Comparison of ENCODE assay signal across 1 cellular context in genomic region chr3:194486540-194487288, GRCh38.
TF ChIP-seq lines count a peak whose summit lies in the region.

Gene ATP13A3, minus strand, starts transcription at chr3:194487002. Its CDS starts 24,812 bp downstream, at chr3:194462190.

TF ChIP-seq in HepG2, 621 proteins besides CTCF, POLR2A, EP300 and RAD21 (continued from another document and continues in another):
- no peak for TF ChIP-seq HNF1A (IDR thresholded peaks at IDR 0.05; ENCODE audit: low read depth)
- TF ChIP-seq HNF1A (CRISPR knock-in tag; IDR thresholded peaks at IDR 0.05; ENCODE audit: borderline replicate concordance): 0 out of 2 replicates have a peak, but pooled peaks have one; percentile 45
- TF ChIP-seq HOXA9 (CRISPR knock-in tag; IDR thresholded peaks at IDR 0.05; ENCODE audit: borderline replicate concordance): peak; percentile 31; the same call in 1 of the 2 replicates
- TF ChIP-seq REXO4 (CRISPR knock-in tag; IDR thresholded peaks at IDR 0.05; ENCODE audit: borderline replicate concordance): no peak
- TF ChIP-seq ZNF580 (CRISPR knock-in tag; IDR thresholded peaks at IDR 0.05; ENCODE audit: borderline replicate concordance, low read depth): no peak; the same call in 1 of the 2 replicates
- TF ChIP-seq IRF1 (CRISPR knock-in tag; IDR thresholded peaks at IDR 0.05; ENCODE audit: low read depth): no peak
- TF ChIP-seq PRDM15 (CRISPR knock-in tag; IDR thresholded peaks at IDR 0.05): no peak
- TF ChIP-seq HMGXB3 (CRISPR knock-in tag; IDR thresholded peaks at IDR 0.05; ENCODE audit: borderline replicate concordance): no peak
- TF ChIP-seq CCDC6 (CRISPR knock-in tag; IDR thresholded peaks at IDR 0.05): no peak
- TF ChIP-seq NR3C1 (CRISPR knock-in tag; IDR thresholded peaks at IDR 0.05): no peak
- no peak for TF ChIP-seq TEAD2 (CRISPR knock-in tag; IDR thresholded peaks at IDR 0.05)
- TF ChIP-seq SRSF1 (optimal IDR thresholded peaks at IDR 0.05; ENCODE audit: low read depth, low read length): no peak
- TF ChIP-seq MED13 (CRISPR knock-in tag; IDR thresholded peaks at IDR 0.05): no peak
- no peak for TF ChIP-seq HCFC1 (IDR thresholded peaks at IDR 0.05; ENCODE audit: low read depth, low read length)
- no peak for TF ChIP-seq ZNF713 (CRISPR knock-in tag; IDR thresholded peaks at IDR 0.05)
- no peak for TF ChIP-seq MTF1 (CRISPR knock-in tag; IDR thresholded peaks at IDR 0.05)
- TF ChIP-seq ZNF317 (CRISPR knock-in tag; IDR thresholded peaks at IDR 0.05): no peak
- no peak for TF ChIP-seq SATB2 (CRISPR knock-in tag; IDR thresholded peaks at IDR 0.05)
- TF ChIP-seq NFE2 (CRISPR knock-in tag; IDR thresholded peaks at IDR 0.05): no peak
- TF ChIP-seq THAP7 (CRISPR knock-in tag; IDR thresholded peaks at IDR 0.05): no peak
- TF ChIP-seq ZUFSP (CRISPR knock-in tag; IDR thresholded peaks at IDR 0.05; ENCODE audit: borderline replicate concordance): no peak
- TF ChIP-seq HNRNPUL1 (IDR thresholded peaks at IDR 0.05; ENCODE audit: low read depth, low read length): no peak
- no peak for TF ChIP-seq EZH2 (conservative IDR thresholded peaks at IDR 0.05; ENCODE audit: low read depth, low read length)
- no peak for TF ChIP-seq RELA (CRISPR knock-in tag; IDR thresholded peaks at IDR 0.05)
- TF ChIP-seq ZBTB34 (CRISPR knock-in tag; IDR thresholded peaks at IDR 0.05): no peak
- TF ChIP-seq ZNF775 (CRISPR knock-in tag; IDR thresholded peaks at IDR 0.05; ENCODE audit: borderline replicate concordance): no peak
- no peak for TF ChIP-seq ATF2 (CRISPR knock-in tag; IDR thresholded peaks at IDR 0.05)
- TF ChIP-seq ZBTB38 (CRISPR knock-in tag; IDR thresholded peaks at IDR 0.05): no peak
- TF ChIP-seq ATF1 (CRISPR knock-in tag; IDR thresholded peaks at IDR 0.05): no peak
- no peak for TF ChIP-seq CHCHD3 (CRISPR knock-in tag; IDR thresholded peaks at IDR 0.05)
- TF ChIP-seq CENPBD1 (CRISPR knock-in tag; IDR thresholded peaks at IDR 0.05; ENCODE audit: borderline replicate concordance, low read depth): no peak
- no peak for TF ChIP-seq THAP8 (CRISPR knock-in tag; IDR thresholded peaks at IDR 0.05; ENCODE audit: borderline replicate concordance)
- no peak for TF ChIP-seq MZF1 (CRISPR knock-in tag; IDR thresholded peaks at IDR 0.05; ENCODE audit: borderline replicate concordance)
- 0 out of 2 replicates have a peak, but pooled peaks have one; percentile 29 for TF ChIP-seq THRA (CRISPR knock-in tag; IDR thresholded peaks at IDR 0.05; ENCODE audit: borderline replicate concordance)
- no peak for TF ChIP-seq GPN1 (CRISPR knock-in tag; IDR thresholded peaks at IDR 0.05; ENCODE audit: borderline replicate concordance)
- TF ChIP-seq KDM6A (CRISPR knock-in tag; IDR thresholded peaks at IDR 0.05; ENCODE audit: low read depth): no peak
